ENCODE assay signal across 2 cellular contexts in the genomic region with DNA sequence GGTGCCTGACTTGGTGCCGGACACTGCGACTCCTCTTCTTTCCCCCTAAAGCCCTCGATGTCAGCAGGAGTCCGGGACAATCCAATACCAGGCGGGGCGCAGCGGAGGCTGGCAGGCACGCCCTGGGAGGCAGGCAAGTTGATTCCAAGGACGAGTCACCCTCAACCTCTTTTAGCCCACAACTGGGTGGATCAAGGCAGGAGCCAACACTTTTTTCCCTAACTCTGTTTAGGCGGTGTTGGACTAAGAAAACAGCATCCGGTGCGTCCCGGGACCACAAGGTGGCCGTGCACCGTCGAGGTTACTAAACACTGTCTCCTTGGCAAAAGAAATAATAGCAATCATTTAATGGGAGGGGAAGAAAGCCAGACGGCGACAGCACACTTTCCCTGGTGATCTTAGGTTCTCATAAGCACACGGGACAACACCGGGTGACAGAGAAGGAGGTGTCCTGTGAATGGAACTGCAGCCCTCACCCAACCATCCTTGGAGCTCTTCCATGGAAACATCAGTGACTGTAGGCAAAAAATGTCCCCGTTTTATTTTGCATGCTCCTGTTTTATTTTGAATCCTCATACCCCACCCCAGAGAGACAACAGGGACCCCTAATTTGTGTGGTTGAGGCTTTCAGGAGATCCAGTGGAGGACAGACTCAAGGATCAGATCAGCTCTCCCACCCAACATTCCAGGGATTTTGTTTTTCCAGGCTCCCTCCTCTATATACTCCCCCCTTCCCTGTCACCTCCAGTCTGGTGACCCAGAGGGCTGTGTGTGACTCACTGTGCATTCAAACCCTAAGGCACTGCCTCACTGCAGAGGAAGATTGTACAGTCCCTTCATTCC.
TF ChIP-seq lines count a peak whose summit lies in the region.

No MANE protein-coding gene starts in this region.

TF ChIP-seq in liver, 16 proteins besides CTCF, POLR2A, EP300 and RAD21:
- TF ChIP-seq YY1 (IDR thresholded peaks at IDR 0.05) (no peak), GABPA (IDR thresholded peaks at IDR 0.05 in 1 of 2, conservative IDR thresholded peaks at IDR 0.05 in 1 of 2) (no peak), EGR1 (IDR thresholded peaks at IDR 0.05; ENCODE audit: low read depth in 2 of 2) (no peak), HNF4A (conservative IDR thresholded peaks at IDR 0.05) (no peak), FOXA2 (IDR thresholded peaks at IDR 0.05) (no peak)
- TF ChIP-seq, protein P1, sequence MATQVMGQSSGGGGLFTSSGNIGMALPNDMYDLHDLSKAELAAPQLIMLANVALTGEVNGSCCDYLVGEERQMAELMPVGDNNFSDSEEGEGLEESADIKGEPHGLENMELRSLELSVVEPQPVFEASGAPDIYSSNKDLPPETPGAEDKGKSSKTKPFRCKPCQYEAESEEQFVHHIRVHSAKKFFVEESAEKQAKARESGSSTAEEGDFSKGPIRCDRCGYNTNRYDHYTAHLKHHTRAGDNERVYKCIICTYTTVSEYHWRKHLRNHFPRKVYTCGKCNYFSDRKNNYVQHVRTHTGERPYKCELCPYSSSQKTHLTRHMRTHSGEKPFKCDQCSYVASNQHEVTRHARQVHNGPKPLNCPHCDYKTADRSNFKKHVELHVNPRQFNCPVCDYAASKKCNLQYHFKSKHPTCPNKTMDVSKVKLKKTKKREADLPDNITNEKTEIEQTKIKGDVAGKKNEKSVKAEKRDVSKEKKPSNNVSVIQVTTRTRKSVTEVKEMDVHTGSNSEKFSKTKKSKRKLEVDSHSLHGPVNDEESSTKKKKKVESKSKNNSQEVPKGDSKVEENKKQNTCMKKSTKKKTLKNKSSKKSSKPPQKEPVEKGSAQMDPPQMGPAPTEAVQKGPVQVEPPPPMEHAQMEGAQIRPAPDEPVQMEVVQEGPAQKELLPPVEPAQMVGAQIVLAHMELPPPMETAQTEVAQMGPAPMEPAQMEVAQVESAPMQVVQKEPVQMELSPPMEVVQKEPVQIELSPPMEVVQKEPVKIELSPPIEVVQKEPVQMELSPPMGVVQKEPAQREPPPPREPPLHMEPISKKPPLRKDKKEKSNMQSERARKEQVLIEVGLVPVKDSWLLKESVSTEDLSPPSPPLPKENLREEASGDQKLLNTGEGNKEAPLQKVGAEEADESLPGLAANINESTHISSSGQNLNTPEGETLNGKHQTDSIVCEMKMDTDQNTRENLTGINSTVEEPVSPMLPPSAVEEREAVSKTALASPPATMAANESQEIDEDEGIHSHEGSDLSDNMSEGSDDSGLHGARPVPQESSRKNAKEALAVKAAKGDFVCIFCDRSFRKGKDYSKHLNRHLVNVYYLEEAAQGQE (IDR thresholded peaks at IDR 0.05), result no peak
- TF ChIP-seq, protein P2, sequence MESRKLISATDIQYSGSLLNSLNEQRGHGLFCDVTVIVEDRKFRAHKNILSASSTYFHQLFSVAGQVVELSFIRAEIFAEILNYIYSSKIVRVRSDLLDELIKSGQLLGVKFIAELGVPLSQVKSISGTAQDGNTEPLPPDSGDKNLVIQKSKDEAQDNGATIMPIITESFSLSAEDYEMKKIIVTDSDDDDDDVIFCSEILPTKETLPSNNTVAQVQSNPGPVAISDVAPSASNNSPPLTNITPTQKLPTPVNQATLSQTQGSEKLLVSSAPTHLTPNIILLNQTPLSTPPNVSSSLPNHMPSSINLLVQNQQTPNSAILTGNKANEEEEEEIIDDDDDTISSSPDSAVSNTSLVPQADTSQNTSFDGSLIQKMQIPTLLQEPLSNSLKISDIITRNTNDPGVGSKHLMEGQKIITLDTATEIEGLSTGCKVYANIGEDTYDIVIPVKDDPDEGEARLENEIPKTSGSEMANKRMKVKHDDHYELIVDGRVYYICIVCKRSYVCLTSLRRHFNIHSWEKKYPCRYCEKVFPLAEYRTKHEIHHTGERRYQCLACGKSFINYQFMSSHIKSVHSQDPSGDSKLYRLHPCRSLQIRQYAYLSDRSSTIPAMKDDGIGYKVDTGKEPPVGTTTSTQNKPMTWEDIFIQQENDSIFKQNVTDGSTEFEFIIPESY (IDR thresholded peaks at IDR 0.05), result no peak
- TF ChIP-seq, protein P3, sequence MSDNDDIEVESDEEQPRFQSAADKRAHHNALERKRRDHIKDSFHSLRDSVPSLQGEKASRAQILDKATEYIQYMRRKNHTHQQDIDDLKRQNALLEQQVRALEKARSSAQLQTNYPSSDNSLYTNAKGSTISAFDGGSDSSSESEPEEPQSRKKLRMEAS (IDR thresholded peaks at IDR 0.05), result no peak
TF ChIP-seq in liver: peak in this region for 0.

TF ChIP-seq in HepG2, 621 proteins besides CTCF, POLR2A, EP300 and RAD21:
- no peak for TF ChIP-seq RELA (CRISPR knock-in tag; IDR thresholded peaks at IDR 0.05)
- TF ChIP-seq, protein P4, sequence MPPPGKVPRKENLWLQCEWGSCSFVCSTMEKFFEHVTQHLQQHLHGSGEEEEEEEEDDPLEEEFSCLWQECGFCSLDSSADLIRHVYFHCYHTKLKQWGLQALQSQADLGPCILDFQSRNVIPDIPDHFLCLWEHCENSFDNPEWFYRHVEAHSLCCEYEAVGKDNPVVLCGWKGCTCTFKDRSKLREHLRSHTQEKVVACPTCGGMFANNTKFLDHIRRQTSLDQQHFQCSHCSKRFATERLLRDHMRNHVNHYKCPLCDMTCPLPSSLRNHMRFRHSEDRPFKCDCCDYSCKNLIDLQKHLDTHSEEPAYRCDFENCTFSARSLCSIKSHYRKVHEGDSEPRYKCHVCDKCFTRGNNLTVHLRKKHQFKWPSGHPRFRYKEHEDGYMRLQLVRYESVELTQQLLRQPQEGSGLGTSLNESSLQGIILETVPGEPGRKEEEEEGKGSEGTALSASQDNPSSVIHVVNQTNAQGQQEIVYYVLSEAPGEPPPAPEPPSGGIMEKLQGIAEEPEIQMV (CRISPR knock-in tag; IDR thresholded peaks at IDR 0.05; ENCODE audit: low read depth), result no peak
- TF ChIP-seq NFE2 (CRISPR knock-in tag; IDR thresholded peaks at IDR 0.05), result no peak
- TF ChIP-seq ZFP36L1 (CRISPR knock-in tag; IDR thresholded peaks at IDR 0.05), result no peak
- TF ChIP-seq, protein P5, sequence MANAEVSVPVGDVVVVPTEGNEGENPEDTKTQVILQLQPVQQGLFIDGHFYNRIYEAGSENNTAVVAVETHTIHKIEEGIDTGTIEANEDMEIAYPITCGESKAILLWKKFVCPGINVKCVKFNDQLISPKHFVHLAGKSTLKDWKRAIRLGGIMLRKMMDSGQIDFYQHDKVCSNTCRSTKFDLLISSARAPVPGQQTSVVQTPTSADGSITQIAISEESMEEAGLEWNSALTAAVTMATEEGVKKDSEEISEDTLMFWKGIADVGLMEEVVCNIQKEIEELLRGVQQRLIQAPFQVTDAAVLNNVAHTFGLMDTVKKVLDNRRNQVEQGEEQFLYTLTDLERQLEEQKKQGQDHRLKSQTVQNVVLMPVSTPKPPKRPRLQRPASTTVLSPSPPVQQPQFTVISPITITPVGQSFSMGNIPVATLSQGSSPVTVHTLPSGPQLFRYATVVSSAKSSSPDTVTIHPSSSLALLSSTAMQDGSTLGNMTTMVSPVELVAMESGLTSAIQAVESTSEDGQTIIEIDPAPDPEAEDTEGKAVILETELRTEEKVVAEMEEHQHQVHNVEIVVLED (CRISPR knock-in tag; IDR thresholded peaks at IDR 0.05; ENCODE audit: borderline replicate concordance), result no peak
- TF ChIP-seq ZNF20 (CRISPR knock-in tag; IDR thresholded peaks at IDR 0.05), result no peak
- no peak for TF ChIP-seq SUZ12 (IDR thresholded peaks at IDR 0.05; ENCODE audit: low read depth, low read length)
- TF ChIP-seq, protein P6, sequence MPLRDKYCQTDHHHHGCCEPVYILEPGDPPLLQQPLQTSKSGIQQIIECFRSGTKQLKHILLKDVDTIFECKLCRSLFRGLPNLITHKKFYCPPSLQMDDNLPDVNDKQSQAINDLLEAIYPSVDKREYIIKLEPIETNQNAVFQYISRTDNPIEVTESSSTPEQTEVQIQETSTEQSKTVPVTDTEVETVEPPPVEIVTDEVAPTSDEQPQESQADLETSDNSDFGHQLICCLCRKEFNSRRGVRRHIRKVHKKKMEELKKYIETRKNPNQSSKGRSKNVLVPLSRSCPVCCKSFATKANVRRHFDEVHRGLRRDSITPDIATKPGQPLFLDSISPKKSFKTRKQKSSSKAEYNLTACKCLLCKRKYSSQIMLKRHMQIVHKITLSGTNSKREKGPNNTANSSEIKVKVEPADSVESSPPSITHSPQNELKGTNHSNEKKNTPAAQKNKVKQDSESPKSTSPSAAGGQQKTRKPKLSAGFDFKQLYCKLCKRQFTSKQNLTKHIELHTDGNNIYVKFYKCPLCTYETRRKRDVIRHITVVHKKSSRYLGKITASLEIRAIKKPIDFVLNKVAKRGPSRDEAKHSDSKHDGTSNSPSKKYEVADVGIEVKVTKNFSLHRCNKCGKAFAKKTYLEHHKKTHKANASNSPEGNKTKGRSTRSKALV (CRISPR knock-in tag; IDR thresholded peaks at IDR 0.05), result no peak
- TF ChIP-seq, protein P7, sequence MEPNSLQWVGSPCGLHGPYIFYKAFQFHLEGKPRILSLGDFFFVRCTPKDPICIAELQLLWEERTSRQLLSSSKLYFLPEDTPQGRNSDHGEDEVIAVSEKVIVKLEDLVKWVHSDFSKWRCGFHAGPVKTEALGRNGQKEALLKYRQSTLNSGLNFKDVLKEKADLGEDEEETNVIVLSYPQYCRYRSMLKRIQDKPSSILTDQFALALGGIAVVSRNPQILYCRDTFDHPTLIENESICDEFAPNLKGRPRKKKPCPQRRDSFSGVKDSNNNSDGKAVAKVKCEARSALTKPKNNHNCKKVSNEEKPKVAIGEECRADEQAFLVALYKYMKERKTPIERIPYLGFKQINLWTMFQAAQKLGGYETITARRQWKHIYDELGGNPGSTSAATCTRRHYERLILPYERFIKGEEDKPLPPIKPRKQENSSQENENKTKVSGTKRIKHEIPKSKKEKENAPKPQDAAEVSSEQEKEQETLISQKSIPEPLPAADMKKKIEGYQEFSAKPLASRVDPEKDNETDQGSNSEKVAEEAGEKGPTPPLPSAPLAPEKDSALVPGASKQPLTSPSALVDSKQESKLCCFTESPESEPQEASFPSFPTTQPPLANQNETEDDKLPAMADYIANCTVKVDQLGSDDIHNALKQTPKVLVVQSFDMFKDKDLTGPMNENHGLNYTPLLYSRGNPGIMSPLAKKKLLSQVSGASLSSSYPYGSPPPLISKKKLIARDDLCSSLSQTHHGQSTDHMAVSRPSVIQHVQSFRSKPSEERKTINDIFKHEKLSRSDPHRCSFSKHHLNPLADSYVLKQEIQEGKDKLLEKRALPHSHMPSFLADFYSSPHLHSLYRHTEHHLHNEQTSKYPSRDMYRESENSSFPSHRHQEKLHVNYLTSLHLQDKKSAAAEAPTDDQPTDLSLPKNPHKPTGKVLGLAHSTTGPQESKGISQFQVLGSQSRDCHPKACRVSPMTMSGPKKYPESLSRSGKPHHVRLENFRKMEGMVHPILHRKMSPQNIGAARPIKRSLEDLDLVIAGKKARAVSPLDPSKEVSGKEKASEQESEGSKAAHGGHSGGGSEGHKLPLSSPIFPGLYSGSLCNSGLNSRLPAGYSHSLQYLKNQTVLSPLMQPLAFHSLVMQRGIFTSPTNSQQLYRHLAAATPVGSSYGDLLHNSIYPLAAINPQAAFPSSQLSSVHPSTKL (CRISPR knock-in tag; IDR thresholded peaks at IDR 0.05), result no peak
- TF ChIP-seq HES4 (CRISPR knock-in tag; IDR thresholded peaks at IDR 0.05; ENCODE audit: borderline replicate concordance), result no peak
- no peak for TF ChIP-seq ZNF234 (CRISPR knock-in tag; conservative IDR thresholded peaks at IDR 0.05)
- TF ChIP-seq, protein P8, sequence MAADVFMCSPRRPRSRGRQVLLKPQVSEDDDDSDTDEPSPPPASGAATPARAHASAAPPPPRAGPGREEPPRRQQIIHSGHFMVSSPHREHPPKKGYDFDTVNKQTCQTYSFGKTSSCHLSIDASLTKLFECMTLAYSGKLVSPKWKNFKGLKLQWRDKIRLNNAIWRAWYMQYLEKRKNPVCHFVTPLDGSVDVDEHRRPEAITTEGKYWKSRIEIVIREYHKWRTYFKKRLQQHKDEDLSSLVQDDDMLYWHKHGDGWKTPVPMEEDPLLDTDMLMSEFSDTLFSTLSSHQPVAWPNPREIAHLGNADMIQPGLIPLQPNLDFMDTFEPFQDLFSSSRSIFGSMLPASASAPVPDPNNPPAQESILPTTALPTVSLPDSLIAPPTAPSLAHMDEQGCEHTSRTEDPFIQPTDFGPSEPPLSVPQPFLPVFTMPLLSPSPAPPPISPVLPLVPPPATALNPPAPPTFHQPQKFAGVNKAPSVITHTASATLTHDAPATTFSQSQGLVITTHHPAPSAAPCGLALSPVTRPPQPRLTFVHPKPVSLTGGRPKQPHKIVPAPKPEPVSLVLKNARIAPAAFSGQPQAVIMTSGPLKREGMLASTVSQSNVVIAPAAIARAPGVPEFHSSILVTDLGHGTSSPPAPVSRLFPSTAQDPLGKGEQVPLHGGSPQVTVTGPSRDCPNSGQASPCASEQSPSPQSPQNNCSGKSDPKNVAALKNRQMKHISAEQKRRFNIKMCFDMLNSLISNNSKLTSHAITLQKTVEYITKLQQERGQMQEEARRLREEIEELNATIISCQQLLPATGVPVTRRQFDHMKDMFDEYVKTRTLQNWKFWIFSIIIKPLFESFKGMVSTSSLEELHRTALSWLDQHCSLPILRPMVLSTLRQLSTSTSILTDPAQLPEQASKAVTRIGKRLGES (CRISPR knock-in tag; IDR thresholded peaks at IDR 0.05; ENCODE audit: borderline replicate concordance), result no peak
- TF ChIP-seq, protein P9, sequence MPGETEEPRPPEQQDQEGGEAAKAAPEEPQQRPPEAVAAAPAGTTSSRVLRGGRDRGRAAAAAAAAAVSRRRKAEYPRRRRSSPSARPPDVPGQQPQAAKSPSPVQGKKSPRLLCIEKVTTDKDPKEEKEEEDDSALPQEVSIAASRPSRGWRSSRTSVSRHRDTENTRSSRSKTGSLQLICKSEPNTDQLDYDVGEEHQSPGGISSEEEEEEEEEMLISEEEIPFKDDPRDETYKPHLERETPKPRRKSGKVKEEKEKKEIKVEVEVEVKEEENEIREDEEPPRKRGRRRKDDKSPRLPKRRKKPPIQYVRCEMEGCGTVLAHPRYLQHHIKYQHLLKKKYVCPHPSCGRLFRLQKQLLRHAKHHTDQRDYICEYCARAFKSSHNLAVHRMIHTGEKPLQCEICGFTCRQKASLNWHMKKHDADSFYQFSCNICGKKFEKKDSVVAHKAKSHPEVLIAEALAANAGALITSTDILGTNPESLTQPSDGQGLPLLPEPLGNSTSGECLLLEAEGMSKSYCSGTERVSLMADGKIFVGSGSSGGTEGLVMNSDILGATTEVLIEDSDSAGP (CRISPR knock-in tag; IDR thresholded peaks at IDR 0.05; ENCODE audit: borderline replicate concordance), result no peak
- TF ChIP-seq TMF1 (CRISPR knock-in tag; IDR thresholded peaks at IDR 0.05; ENCODE audit: low read depth), result no peak
- TF ChIP-seq, protein P10, sequence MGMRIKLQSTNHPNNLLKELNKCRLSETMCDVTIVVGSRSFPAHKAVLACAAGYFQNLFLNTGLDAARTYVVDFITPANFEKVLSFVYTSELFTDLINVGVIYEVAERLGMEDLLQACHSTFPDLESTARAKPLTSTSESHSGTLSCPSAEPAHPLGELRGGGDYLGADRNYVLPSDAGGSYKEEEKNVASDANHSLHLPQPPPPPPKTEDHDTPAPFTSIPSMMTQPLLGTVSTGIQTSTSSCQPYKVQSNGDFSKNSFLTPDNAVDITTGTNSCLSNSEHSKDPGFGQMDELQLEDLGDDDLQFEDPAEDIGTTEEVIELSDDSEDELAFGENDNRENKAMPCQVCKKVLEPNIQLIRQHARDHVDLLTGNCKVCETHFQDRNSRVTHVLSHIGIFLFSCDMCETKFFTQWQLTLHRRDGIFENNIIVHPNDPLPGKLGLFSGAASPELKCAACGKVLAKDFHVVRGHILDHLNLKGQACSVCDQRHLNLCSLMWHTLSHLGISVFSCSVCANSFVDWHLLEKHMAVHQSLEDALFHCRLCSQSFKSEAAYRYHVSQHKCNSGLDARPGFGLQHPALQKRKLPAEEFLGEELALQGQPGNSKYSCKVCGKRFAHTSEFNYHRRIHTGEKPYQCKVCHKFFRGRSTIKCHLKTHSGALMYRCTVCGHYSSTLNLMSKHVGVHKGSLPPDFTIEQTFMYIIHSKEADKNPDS (CRISPR knock-in tag; IDR thresholded peaks at IDR 0.05), result no peak
- TF ChIP-seq CENPX (CRISPR knock-in tag; IDR thresholded peaks at IDR 0.05), result no peak
- no peak for TF ChIP-seq SAP130 (CRISPR knock-in tag; IDR thresholded peaks at IDR 0.05; ENCODE audit: low read depth)
TF ChIP-seq in HepG2: peak in this region for 0.
